In genomic region chr1:208551609-208552008, GRCh38 we compare ENCODE assay signal across 28 cellular contexts.
"Had no signal": no experiment of that assay in that cellular context is flagged by ENCODE, and none has a peak within 500 bp of the region (broad histone marks: within the 10 kb centered on the region; RNA-seq: fewer than 3 reads in every experiment).

No MANE protein-coding gene starts in this region.

- ATAC-seq: activated T-cell treated with anti-CD3 and anti-CD28 coated beads, Interleukin-2, amount 50 U/mL, for 72 hours; activated T-helper 17 cell treated with anti-CD3 and anti-CD28 coated beads, Interleukin-2, amount 50 U/mL, for 72 hours; Panc1 had no signal

- H3K4me3 ChIP-seq: cardiac muscle cell, SJCRH30, SK-N-MC had no signal

- H3K27ac Mint-ChIP-seq: activated CD4-positive, alpha-beta memory T cell treated with anti-CD3 and anti-CD28 coated beads, Interleukin-2, amount 10 ng/mL, durations not matched to agents 7 days and 5 days; activated naive CD8-positive, alpha-beta T cell treated with anti-CD3 and anti-CD28 coated beads for 36 hours; activated T-cell treated with anti-CD3 and anti-CD28 coated beads, Interleukin-2, amount 50 U/mL, for 72 hours; activated T-helper 17 cell treated with anti-CD3 and anti-CD28 coated beads, Interleukin-2, amount 50 U/mL, for 72 hours had no signal

- H3K9me3 ChIP-seq: SJCRH30 had no signal

- H3K36me3 ChIP-seq: cardiac muscle cell, SJCRH30, WERI-Rb-1 had no signal

- H3K4me3 Mint-ChIP-seq: activated CD4-positive, alpha-beta memory T cell treated with anti-CD3 and anti-CD28 coated beads, Interleukin-2, amount 10 ng/mL, durations not matched to agents 7 days and 5 days; activated naive CD8-positive, alpha-beta T cell treated with anti-CD3 and anti-CD28 coated beads for 36 hours; activated T-cell treated with anti-CD3 and anti-CD28 coated beads, Interleukin-2, amount 50 U/mL, for 72 hours; activated T-helper 17 cell treated with anti-CD3 and anti-CD28 coated beads, Interleukin-2, amount 50 U/mL, for 72 hours; central memory CD8-positive, alpha-beta T cell had no signal

- H3K4me1 Mint-ChIP-seq: activated CD4-positive, alpha-beta memory T cell treated with anti-CD3 and anti-CD28 coated beads, Interleukin-2, amount 10 ng/mL, durations not matched to agents 7 days and 5 days; activated naive CD8-positive, alpha-beta T cell treated with anti-CD3 and anti-CD28 coated beads for 36 hours; activated T-helper 17 cell treated with anti-CD3 and anti-CD28 coated beads, Interleukin-2, amount 50 U/mL, for 72 hours; central memory CD8-positive, alpha-beta T cell had no signal

- H3K27me3 ChIP-seq: cardiac muscle cell, SJCRH30 had no signal

- H3K9me3 Mint-ChIP-seq: activated CD4-positive, alpha-beta memory T cell treated with anti-CD3 and anti-CD28 coated beads, Interleukin-2, amount 10 ng/mL, durations not matched to agents 7 days and 5 days; activated naive CD8-positive, alpha-beta T cell treated with anti-CD3 and anti-CD28 coated beads for 36 hours; activated T-cell treated with anti-CD3 and anti-CD28 coated beads, Interleukin-2, amount 50 U/mL, for 72 hours; activated T-helper 17 cell treated with anti-CD3 and anti-CD28 coated beads, Interleukin-2, amount 50 U/mL, for 72 hours; central memory CD8-positive, alpha-beta T cell had no signal

- DNase-seq: activated CD4-positive, alpha-beta memory T cell treated with anti-CD3 and anti-CD28 coated beads, Interleukin-2, amount 10 ng/mL, durations not matched to agents 7 days and 5 days; activated CD4-positive, alpha-beta T cell treated with anti-CD3 and anti-CD28 coated beads for 1 hour; activated CD4-positive, alpha-beta T cell treated with anti-CD3 and anti-CD28 coated beads for 48 hours; activated CD4-positive, CD25-positive, alpha-beta regulatory T cell; activated effector memory CD4-positive, alpha-beta T cell treated with anti-CD3 and anti-CD28 coated beads, Interleukin-2, amount 50 U/mL, for 16 hours; activated naive CD4-positive, alpha-beta T cell; activated naive CD4-positive, alpha-beta T cell treated with anti-CD3 and anti-CD28 coated beads, Interleukin-2, amount 50 U/mL, for 16 hours; activated naive CD8-positive, alpha-beta T cell treated with anti-CD3 and anti-CD28 coated beads for 36 hours; activated T-cell treated with anti-CD3 and anti-CD28 coated beads, Interleukin-2, amount 50 U/mL, for 1 hour; activated T-cell treated with anti-CD3 and anti-CD28 coated beads, Interleukin-2, amount 50 U/mL, for 72 hours; amniotic stem cell; aorta; Kasumi-1; NCI-H1092 treated with DMSO at 0.1 percent for 48 hours; NCI-H1417; NCI-H187 treated with DMSO at 0.1 percent for 48 hours; NCI-H2081; NCI-H345; NCI-H524 treated with DMSO at 0.1 percent for 48 hours; SHP77; SJCRH30; T1000; WERI-Rb-1 had no signal

- H3K27me3 Mint-ChIP-seq: activated CD4-positive, alpha-beta memory T cell treated with anti-CD3 and anti-CD28 coated beads, Interleukin-2, amount 10 ng/mL, durations not matched to agents 7 days and 5 days; central memory CD8-positive, alpha-beta T cell had no signal

- H3K36me3 Mint-ChIP-seq: activated naive CD8-positive, alpha-beta T cell treated with anti-CD3 and anti-CD28 coated beads for 36 hours had no signal

- H3K27ac ChIP-seq: cardiac muscle cell, SJCRH30, SK-N-MC, WERI-Rb-1 had no signal

- H3K4me1 ChIP-seq: SJCRH30 had no signal
